ENCODE assay signal across 8 cellular contexts in the genomic region with DNA sequence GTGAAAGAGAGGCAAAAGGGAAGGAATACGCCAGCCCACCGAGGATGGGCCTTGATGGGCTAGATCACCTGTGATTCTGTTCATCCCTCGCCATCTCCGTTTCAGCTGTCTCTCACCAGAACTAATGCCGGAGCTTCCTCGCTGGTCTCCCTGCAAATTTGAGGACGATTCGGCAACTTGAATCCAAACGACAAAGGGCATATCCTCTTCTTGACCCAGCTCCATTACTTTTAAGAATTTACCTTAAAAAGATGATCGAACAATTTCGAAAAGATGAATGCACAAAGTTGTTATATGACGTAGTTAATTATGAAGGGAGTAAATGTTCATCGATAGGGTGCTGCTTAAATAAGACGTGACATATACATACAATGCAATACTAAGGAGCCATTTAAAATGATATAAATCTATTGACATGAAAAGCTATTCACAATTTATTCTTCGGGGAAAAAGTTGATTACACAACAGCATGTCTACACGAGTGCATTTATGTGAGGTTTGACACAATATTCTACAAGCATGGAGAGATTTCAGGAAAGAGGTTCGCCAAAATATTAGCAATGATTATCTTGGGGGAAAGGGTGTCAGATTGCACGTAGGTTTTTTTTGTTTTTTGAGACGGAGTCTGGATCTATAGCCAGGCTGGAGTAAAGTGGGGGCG. TPM values are rescaled to one million over a fixed set of nuclear protein-coding genes. Genes with fewer than 3 reads are reported as not detected.
DNase-seq lines count a peak whose midpoint lies in the region; ATAC-seq, FAIRE-seq and TF ChIP-seq lines count a peak whose summit lies in the region.

No MANE protein-coding gene starts in this region.

- H3K36me3 ChIP-seq in right atrium auricular region (no peaks in the 10 kb centered on the region), SJCRH30 (no peaks in the 10 kb centered on the region), small intestine (ENCODE audit: control insufficient read depth in 2 of 2, insufficient read depth in 2 of 2, low read length in 2 of 2) (no peaks in the 10 kb centered on the region)

- no peak for DNase-seq in right atrium auricular region (ENCODE audit: low spot score)
- no peak for DNase-seq in left cardiac atrium
- peak in 1 of 2 experiments; percentile 34 for DNase-seq in SJCRH30
- DNase-seq in fibroblast of pulmonary artery (ENCODE audit: low read depth) = no peak
- no peak for DNase-seq in small intestine
- DNase-seq in Ammon's horn (ENCODE audit: low spot score) = no peak
- no peak for DNase-seq in ecto neural progenitor cell (ENCODE audit: low spot score)
- no peak for DNase-seq in GM10266 (ENCODE audit: extremely low spot score)

- TF ChIP-seq CTCF in right atrium auricular region (IDR thresholded peaks at IDR 0.05) = no peak
- TF ChIP-seq CTCF in fibroblast of pulmonary artery (IDR thresholded peaks at IDR 0.05; ENCODE audit: low read length, missing control alignments) = no peak
- no peak for TF ChIP-seq CTCF in GM10266 (IDR thresholded peaks at IDR 0.05; ENCODE audit: control insufficient read depth, insufficient read depth, low read depth, missing control alignments)

- H3K4me1 ChIP-seq in right atrium auricular region (peaks cover 0 to 21% of the 10 kb centered on the region in 2 donors), SJCRH30 (peaks cover 2% of the 10 kb centered on the region; the same call in 1 of the 2 replicates), small intestine (ENCODE audit: control insufficient read depth in 2 of 2, insufficient read depth in 1 of 2, low read depth in 1 of 2, low read length in 1 of 2) (peaks cover 7% of the 10 kb centered on the region in 2 donors)

- H3K27me3 ChIP-seq in right atrium auricular region (no peaks in the 10 kb centered on the region), SJCRH30 (no peaks in the 10 kb centered on the region), small intestine (ENCODE audit: control insufficient read depth in 2 of 2, insufficient read depth in 2 of 2, low read length in 2 of 2) (no peaks in the 10 kb centered on the region)

- H3K27ac ChIP-seq in right atrium auricular region (peak overlapping the region; percentile 88 to 89), SJCRH30 (peak overlapping the region; percentile 89), small intestine (ENCODE audit: low read depth in 1 of 2, low read length in 1 of 2) (peak overlapping the region; percentile 72 to 77)

- H3K4me3 ChIP-seq in right atrium auricular region (peak overlapping the region; percentile 85 to 98), SJCRH30 (peak overlapping the region; percentile 82), fibroblast of pulmonary artery (replicated peaks; ENCODE audit: low read depth, low read length) (peak overlapping the region; percentile 81), small intestine (ENCODE audit: low read depth in 1 of 2, low read length in 2 of 2) (peak overlapping the region in 1 of 2 donors; percentile 93)

- H3K9me3 ChIP-seq in right atrium auricular region (no peaks in the 10 kb centered on the region), SJCRH30 (replicated peaks) (no peaks in the 10 kb centered on the region), small intestine (ENCODE audit: control insufficient read depth, low read depth) (no peaks in the 10 kb centered on the region)

- intact Hi-C loops in left cardiac atrium (cut with DNase I) = loop anchor here in 1 of 2 donors (5.0 kb wide), 1 partner anchor 192 kb away; no protein-coding TSS in a partner anchor

- 23 to 26% (median 23%) methylated on average over 20 of the region's 20 CpGs for WGBS in small intestine, 3 donors

- FAIRE-seq in small intestine (lab: Jason Lieb, UNC) = no peak

- ATAC-seq in left cardiac atrium = no peak

RNA-seq across cellular contexts. Expression of gene FAM168A, which starts 0.9 kb away (rescaled TPM):
- 10 to 100 TPM; 30.9 to 40.8 TPM for total RNA-seq in right atrium auricular region
- 10 to 100 TPM; 31.5 to 35.2 TPM for total RNA-seq in left cardiac atrium
- 28.6 and 32.8 TPM in 2 replicates for total RNA-seq in SJCRH30 (2014; rRNA removed; shearing (Covaris generic))
- polyA plus RNA-seq in small intestine = 10 to 100 TPM in 1 of 3 donors, 1 to 10 TPM in 2; 5.4 to 14.3 (median 5.6) TPM

RNA-seq across cellular contexts. Expression of gene PLEKHB1, which starts 47.5 kb away (rescaled TPM):
- total RNA-seq in right atrium auricular region (10 to 100 TPM; 13.0 to 23.8 TPM), left cardiac atrium (10 to 100 TPM in 1 of 2 donors, 1 to 10 TPM in 1; 9.9 to 11.2 TPM)
- total RNA-seq in SJCRH30 (2014; rRNA removed; shearing (Covaris generic)) = 5.3 and 5.4 TPM in 2 replicates
- polyA plus RNA-seq in small intestine = 10 to 100 TPM; 11.1 to 20.8 (median 12.7) TPM
